In genomic region chr11:86511086-86511551, GRCh38 we compare ENCODE assay signal across 8 cellular contexts.
DNase-seq lines count a peak whose midpoint lies in the region; ATAC-seq and TF ChIP-seq lines count a peak whose summit lies in the region.

No MANE protein-coding gene starts in this region.

- DNase-seq in EH (ENCODE audit: low read depth): peak; percentile 79
- DNase-seq in NOMO-1 (lab: John Stamatoyannopoulos, UW; ENCODE audit: unreplicated experiment in 2 of 2): peak; percentile 69 to 94
- peak; percentile 42 for DNase-seq in fibroblast of villous mesenchyme (ENCODE audit: low read depth)
- DNase-seq in OCI-LY7 (ENCODE audit: low spot score): no peak
- DNase-seq in kidney glomerular epithelial cell (lab: John Stamatoyannopoulos, UW): no peak
- no peak for DNase-seq in NCI-H2227 treated with DMSO at 0.1 percent for 48 hours (lab: John Stamatoyannopoulos, UW)
- no peak for DNase-seq in DMS 273 (lab: John Stamatoyannopoulos, UW; ENCODE audit: unreplicated experiment)

- no peaks in the 10 kb centered on the region for H3K36me3 ChIP-seq in OCI-LY7 (ENCODE audit: insufficient read depth, low read length)

- CTCF ChIA-PET in OCI-LY7 (lab: Charles Lee; ENCODE audit: unreplicated experiment): no interaction called here

- H2AFZ ChIP-seq in OCI-LY7 (ENCODE audit: low read length): no peak overlapping the region

- POLR2A ChIA-PET in OCI-LY7 (lab: Charles Lee): no interaction called here

- H3K4me3 ChIP-seq in fibroblast of villous mesenchyme (ENCODE audit: low read depth, low read length) (no peak overlapping the region), OCI-LY7 (ENCODE audit: low read depth, low read length, poor library complexity, severe bottlenecking) (no peak overlapping the region)

- H3K4me2 ChIP-seq in OCI-LY7 (ENCODE audit: low read length): no peak overlapping the region

- no peak overlapping the region for H3K27ac ChIP-seq in OCI-LY7 (ENCODE audit: low read depth, low read length, poor library complexity, severe bottlenecking)

- BruUV-seq in OCI-LY7 (replicated peaks; lab: Mats Ljungman, UMichigan): no TSS peak

- intact Hi-C loops in OCI-LY7 (cut with micrococcal nuclease; ENCODE audit: unreplicated experiment): no loop called here

- no peaks in the 10 kb centered on the region for H3K79me2 ChIP-seq in OCI-LY7 (ENCODE audit: insufficient read depth, low read depth, low read length)

- TF ChIP-seq CTCF in fibroblast of villous mesenchyme (IDR thresholded peaks at IDR 0.05; ENCODE audit: insufficient read depth, low read depth, low read length): no peak
- no peak for TF ChIP-seq CTCF in OCI-LY7 (conservative IDR thresholded peaks at IDR 0.05; ENCODE audit: low read length)

- no peaks in the 10 kb centered on the region for H3K9me3 ChIP-seq in OCI-LY7 (ENCODE audit: low read length)

- H3K4me1 ChIP-seq in OCI-LY7 (ENCODE audit: insufficient read depth, low read length, poor library complexity, severe bottlenecking): no peaks in the 10 kb centered on the region

- peak; percentile 65 for ATAC-seq in GM21619 (IDR thresholded peaks at IDR 0.05; ENCODE audit: unreplicated experiment)

- H3K9me2 ChIP-seq in OCI-LY7 (ENCODE audit: insufficient read depth, low read length): no peaks in the 10 kb centered on the region

- H4K20me1 ChIP-seq in OCI-LY7 (ENCODE audit: insufficient read depth, low read length): no peaks in the 10 kb centered on the region

Comparison
In these comparisons a context has a peak if more than half of its experiments do, and no peak if none do; other contexts are left out.
1. DNase-seq: peak in EH (single experiment), NOMO-1 (2 of 2) and fibroblast of villous mesenchyme (single experiment); none in OCI-LY7 (single experiment), kidney glomerular epithelial cell (single experiment), NCI-H2227 treated with DMSO at 0.1 percent for 48 hours (single experiment) and DMS 273 (single experiment).